Comparison of ENCODE assay signal across 8 cellular contexts in the genomic region with DNA sequence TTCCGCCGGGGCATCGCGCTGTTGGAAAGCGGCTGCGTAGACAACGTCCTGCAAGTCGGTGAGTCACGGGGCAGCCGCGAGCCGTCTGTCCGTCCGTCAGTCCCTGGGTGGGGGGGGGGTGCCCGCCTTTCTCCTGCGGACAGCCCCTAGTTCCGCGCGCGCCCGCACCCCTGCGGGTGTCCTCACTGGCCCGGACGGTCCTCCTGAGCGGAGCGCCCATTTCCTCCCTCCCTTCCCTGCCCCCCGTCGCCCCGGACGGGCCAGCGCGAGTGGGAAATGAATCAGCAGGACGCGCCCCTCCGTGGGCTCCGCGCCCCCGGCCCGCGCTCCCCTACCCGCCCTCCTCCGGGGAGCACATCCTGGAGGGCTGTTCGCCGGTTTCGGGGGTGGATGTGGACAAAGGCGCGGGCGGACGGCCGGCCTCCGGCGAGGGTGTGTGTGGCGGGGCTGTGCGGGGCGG. TPM values are rescaled to one million over a fixed set of nuclear protein-coding genes. Genes with fewer than 3 reads are reported as not detected.
A peak's percentile ranks its signal among the peaks of the same experiment; 100 is the strongest.
DNase-seq lines count a peak whose midpoint lies in the region; ATAC-seq and TF ChIP-seq lines count a peak whose summit lies in the region.

No MANE protein-coding gene starts in this region.

- no peak for DNase-seq in GM12864 (ENCODE audit: low read depth)
- peak; percentile 56 for DNase-seq in activated naive CD8-positive, alpha-beta T cell treated with anti-CD3 and anti-CD28 coated beads, Interleukin-2, amount 10 ng/mL, durations not matched to agents 7 days and 5 days
- peak; percentile 77 for DNase-seq in left cardiac atrium
- peak; percentile 90 for DNase-seq in posterior vena cava (ENCODE audit: low spot score)
- DNase-seq in NCI-H1048 (lab: John Stamatoyannopoulos, UW): no peak
- DNase-seq in kidney glomerular epithelial cell (lab: John Stamatoyannopoulos, UW): no peak
- no peak for DNase-seq in NCI-H2107 treated with DMSO at 0.1 percent for 48 hours (lab: John Stamatoyannopoulos, UW; ENCODE audit: unreplicated experiment)

- no peak for TF ChIP-seq CTCF in GM12864 (IDR thresholded peaks at IDR 0.05; ENCODE audit: low read depth, low read length, missing control alignments)

- H3K27ac Mint-ChIP-seq in activated naive CD8-positive, alpha-beta T cell treated with anti-CD3 and anti-CD28 coated beads, Interleukin-2, amount 10 ng/mL, durations not matched to agents 7 days and 5 days: no peak overlapping the region

- peaks cover 32% of the 10 kb centered on the region for H3K4me1 Mint-ChIP-seq in activated naive CD8-positive, alpha-beta T cell treated with anti-CD3 and anti-CD28 coated beads, Interleukin-2, amount 10 ng/mL, durations not matched to agents 7 days and 5 days

- H3K4me3 Mint-ChIP-seq in activated naive CD8-positive, alpha-beta T cell treated with anti-CD3 and anti-CD28 coated beads, Interleukin-2, amount 10 ng/mL, durations not matched to agents 7 days and 5 days: peak overlapping the region; percentile 62

- peaks cover 7% of the 10 kb centered on the region for H3K36me3 Mint-ChIP-seq in activated naive CD8-positive, alpha-beta T cell treated with anti-CD3 and anti-CD28 coated beads, Interleukin-2, amount 10 ng/mL, durations not matched to agents 7 days and 5 days

- no peaks in the 10 kb centered on the region for H3K9me3 Mint-ChIP-seq in activated naive CD8-positive, alpha-beta T cell treated with anti-CD3 and anti-CD28 coated beads, Interleukin-2, amount 10 ng/mL, durations not matched to agents 7 days and 5 days

- no peak for ATAC-seq in activated naive CD8-positive, alpha-beta T cell treated with anti-CD3 and anti-CD28 coated beads, Interleukin-2, amount 10 ng/mL, durations not matched to agents 7 days and 5 days (ENCODE audit: low read depth)
- ATAC-seq in left cardiac atrium: peak in 1 of 2 donors; percentile 0

- peaks cover 43% of the 10 kb centered on the region for H3K27me3 Mint-ChIP-seq in activated naive CD8-positive, alpha-beta T cell treated with anti-CD3 and anti-CD28 coated beads, Interleukin-2, amount 10 ng/mL, durations not matched to agents 7 days and 5 days

- POLR2A ChIA-PET in activated naive CD8-positive, alpha-beta T cell treated with anti-CD3 and anti-CD28 coated beads, Interleukin-2, amount 10 ng/mL, durations not matched to agents 7 days and 5 days (lab: Charles Lee): no interaction called here

- H3K4me3 ChIP-seq in GM12864 (ENCODE audit: low read depth, low read length): peak overlapping the region; percentile 72

- intact Hi-C loops in left cardiac atrium (cut with DNase I) (loop anchor here (5.0 to 10.0 kb wide), 6 partner anchors 72 to 332 kb away; partner anchors contain the start of gene SMIM15 (in 1 of the 2)), posterior vena cava (cut with DNase I) (loop anchor here (5.0 to 10.0 kb wide), 3 partner anchors 322 to 388 kb away; partner anchors contain the start of genes ERCC8 (in 1 of the 2) and NDUFAF2 (in 1 of the 2))

TF ChIP-seq in PFSK-1, 5 proteins besides CTCF, POLR2A, EP300 and RAD21:
- TF ChIP-seq POLR2AphosphoS5 (IDR thresholded peaks at IDR 0.05; ENCODE audit: low read depth, low read length) (no peak), TAF1 (IDR thresholded peaks at IDR 0.05; ENCODE audit: borderline replicate concordance, insufficient read depth, low read length) (no peak), REST (IDR thresholded peaks at IDR 0.05; ENCODE audit: insufficient read depth in 1 of 2, low read depth in 2 of 2, low read length in 2 of 2) (no peak), SIN3A (IDR thresholded peaks at IDR 0.05; ENCODE audit: borderline replicate concordance, insufficient read depth, low read length) (peak; percentile 38; the same call in 1 of the 2 replicates), FOXP2 (optimal IDR thresholded peaks at IDR 0.05; ENCODE audit: borderline replicate concordance, extremely low read depth, extremely low read length, insufficient read depth) (no peak)

RNA-seq across cellular contexts. Expression of gene ZSWIM6, which starts 0.9 kb away (rescaled TPM):
- 7.6 TPM for polyA plus RNA-seq in PFSK-1 (2012; ENCODE audit: insufficient read length, low read depth)
- 1 to 10 TPM; 6.1 to 6.5 TPM for total RNA-seq in activated naive CD8-positive, alpha-beta T cell treated with anti-CD3 and anti-CD28 coated beads, Interleukin-2, amount 10 ng/mL, durations not matched to agents 7 days and 5 days
- total RNA-seq in left cardiac atrium (1 to 10 TPM; 6.8 to 7.8 TPM), posterior vena cava (10 to 100 TPM; 14.0 to 15.3 TPM)

Comparison
In these comparisons a context has a peak if more than half of its experiments do, and no peak if none do; other contexts are left out.
1. DNase-seq: peak in activated naive CD8-positive, alpha-beta T cell treated with anti-CD3 and anti-CD28 coated beads, Interleukin-2, amount 10 ng/mL, durations not matched to agents 7 days and 5 days (single experiment), left cardiac atrium (single experiment) and posterior vena cava (single experiment); none in GM12864 (single experiment), NCI-H1048 (single experiment), kidney glomerular epithelial cell (single experiment) and NCI-H2107 treated with DMSO at 0.1 percent for 48 hours (single experiment).